In the genomic region with DNA sequence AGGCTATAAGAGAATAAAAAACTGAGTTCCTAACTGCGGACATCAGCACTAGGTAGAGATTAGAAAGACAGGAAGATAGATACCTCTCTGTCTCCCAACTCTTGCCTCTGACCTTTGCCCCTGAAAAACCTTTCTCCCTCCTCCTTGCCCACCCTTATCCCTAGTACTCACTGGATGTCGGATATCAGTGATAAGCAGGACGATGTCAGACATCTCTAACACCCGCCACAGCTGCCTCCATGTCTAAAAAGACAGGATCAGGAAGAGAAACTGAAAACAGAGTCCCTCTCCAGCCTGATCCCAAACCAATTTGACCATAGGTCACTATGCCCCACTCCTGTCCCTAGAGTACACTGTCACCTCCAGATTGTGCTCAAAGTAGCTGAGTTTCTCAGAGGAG, we compare ENCODE assay signal across 1 cellular context.
TF ChIP-seq lines count a peak whose summit lies in the region.

No MANE protein-coding gene starts in this region.

TF ChIP-seq in HCT116, 20 proteins besides CTCF, POLR2A, EP300 and RAD21 (continued from another document):
- TF ChIP-seq, protein P1, sequence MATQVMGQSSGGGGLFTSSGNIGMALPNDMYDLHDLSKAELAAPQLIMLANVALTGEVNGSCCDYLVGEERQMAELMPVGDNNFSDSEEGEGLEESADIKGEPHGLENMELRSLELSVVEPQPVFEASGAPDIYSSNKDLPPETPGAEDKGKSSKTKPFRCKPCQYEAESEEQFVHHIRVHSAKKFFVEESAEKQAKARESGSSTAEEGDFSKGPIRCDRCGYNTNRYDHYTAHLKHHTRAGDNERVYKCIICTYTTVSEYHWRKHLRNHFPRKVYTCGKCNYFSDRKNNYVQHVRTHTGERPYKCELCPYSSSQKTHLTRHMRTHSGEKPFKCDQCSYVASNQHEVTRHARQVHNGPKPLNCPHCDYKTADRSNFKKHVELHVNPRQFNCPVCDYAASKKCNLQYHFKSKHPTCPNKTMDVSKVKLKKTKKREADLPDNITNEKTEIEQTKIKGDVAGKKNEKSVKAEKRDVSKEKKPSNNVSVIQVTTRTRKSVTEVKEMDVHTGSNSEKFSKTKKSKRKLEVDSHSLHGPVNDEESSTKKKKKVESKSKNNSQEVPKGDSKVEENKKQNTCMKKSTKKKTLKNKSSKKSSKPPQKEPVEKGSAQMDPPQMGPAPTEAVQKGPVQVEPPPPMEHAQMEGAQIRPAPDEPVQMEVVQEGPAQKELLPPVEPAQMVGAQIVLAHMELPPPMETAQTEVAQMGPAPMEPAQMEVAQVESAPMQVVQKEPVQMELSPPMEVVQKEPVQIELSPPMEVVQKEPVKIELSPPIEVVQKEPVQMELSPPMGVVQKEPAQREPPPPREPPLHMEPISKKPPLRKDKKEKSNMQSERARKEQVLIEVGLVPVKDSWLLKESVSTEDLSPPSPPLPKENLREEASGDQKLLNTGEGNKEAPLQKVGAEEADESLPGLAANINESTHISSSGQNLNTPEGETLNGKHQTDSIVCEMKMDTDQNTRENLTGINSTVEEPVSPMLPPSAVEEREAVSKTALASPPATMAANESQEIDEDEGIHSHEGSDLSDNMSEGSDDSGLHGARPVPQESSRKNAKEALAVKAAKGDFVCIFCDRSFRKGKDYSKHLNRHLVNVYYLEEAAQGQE (IDR thresholded peaks at IDR 0.05; ENCODE audit: low read depth), result no peak
- TF ChIP-seq EZH2phosphoT487 (IDR thresholded peaks at IDR 0.05; ENCODE audit: borderline replicate concordance) (no peak), ZNF274 (IDR thresholded peaks at IDR 0.05; ENCODE audit: low read depth, low read length) (no peak), YY1 (IDR thresholded peaks at IDR 0.05; ENCODE audit: extremely low read depth, insufficient replicate concordance, low read depth, low read length) (no peak), ELF1 (IDR thresholded peaks at IDR 0.05; ENCODE audit: borderline replicate concordance, low read depth) (no peak)
- TF ChIP-seq, protein P2, sequence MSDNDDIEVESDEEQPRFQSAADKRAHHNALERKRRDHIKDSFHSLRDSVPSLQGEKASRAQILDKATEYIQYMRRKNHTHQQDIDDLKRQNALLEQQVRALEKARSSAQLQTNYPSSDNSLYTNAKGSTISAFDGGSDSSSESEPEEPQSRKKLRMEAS (IDR thresholded peaks at IDR 0.05), result no peak
